ENCODE assay signal across 1 cellular context in genomic region chr7:77799078-77799964, GRCh38.
TF ChIP-seq lines count a peak whose summit lies in the region.

No MANE protein-coding gene starts in this region.

TF ChIP-seq in HepG2, 621 proteins besides CTCF, POLR2A, EP300 and RAD21 (continued from another document and continues in another):
- TF ChIP-seq NCOR1 (IDR thresholded peaks at IDR 0.05; ENCODE audit: borderline replicate concordance, low read length) = no peak
- TF ChIP-seq ZNF101 (CRISPR knock-in tag; IDR thresholded peaks at IDR 0.05; ENCODE audit: borderline replicate concordance, low read depth) = no peak
- TF ChIP-seq ZFP1 (CRISPR knock-in tag; IDR thresholded peaks at IDR 0.05) = no peak
- no peak for TF ChIP-seq ZNF17 (CRISPR knock-in tag; IDR thresholded peaks at IDR 0.05)
- TF ChIP-seq ZNF790 (CRISPR knock-in tag; IDR thresholded peaks at IDR 0.05; ENCODE audit: borderline replicate concordance) = no peak
- no peak for TF ChIP-seq SRSF1 (optimal IDR thresholded peaks at IDR 0.05; ENCODE audit: low read depth, low read length)
- no peak for TF ChIP-seq KDM6A (CRISPR knock-in tag; IDR thresholded peaks at IDR 0.05; ENCODE audit: low read depth)
- no peak for TF ChIP-seq ZNF367 (CRISPR knock-in tag; IDR thresholded peaks at IDR 0.05; ENCODE audit: borderline replicate concordance)
- TF ChIP-seq SP5 (CRISPR knock-in tag; IDR thresholded peaks at IDR 0.05; ENCODE audit: borderline replicate concordance, low read depth) = no peak
- peak; percentile 40; the same call in 1 of the 2 replicates for TF ChIP-seq KDM3A (CRISPR knock-in tag; IDR thresholded peaks at IDR 0.05; ENCODE audit: low read depth)
- TF ChIP-seq PRMT3 (CRISPR knock-in tag; IDR thresholded peaks at IDR 0.05; ENCODE audit: borderline replicate concordance, low read depth) = no peak
- TF ChIP-seq ZNF605 (CRISPR knock-in tag; IDR thresholded peaks at IDR 0.05) = no peak
- TF ChIP-seq NONO (IDR thresholded peaks at IDR 0.05) = no peak
- TF ChIP-seq NONO (CRISPR knock-in tag; conservative IDR thresholded peaks at IDR 0.05) = no peak
- no peak for TF ChIP-seq ZNF569 (CRISPR knock-in tag; IDR thresholded peaks at IDR 0.05; ENCODE audit: borderline replicate concordance)
- no peak for TF ChIP-seq HNRNPK (IDR thresholded peaks at IDR 0.05; ENCODE audit: low read depth, low read length, poor library complexity, severe bottlenecking)
- TF ChIP-seq GPBP1L1 (CRISPR knock-in tag; IDR thresholded peaks at IDR 0.05) = no peak
- no peak for TF ChIP-seq SMYD3 (CRISPR knock-in tag; IDR thresholded peaks at IDR 0.05)
- TF ChIP-seq ZMYM4 (CRISPR knock-in tag; IDR thresholded peaks at IDR 0.05) = no peak
- peak; percentile 7 for TF ChIP-seq AGO1 (IDR thresholded peaks at IDR 0.05; ENCODE audit: low read depth, low read length, poor library complexity, severe bottlenecking)
- no peak; the same call in 1 of the 2 replicates for TF ChIP-seq ZNF777 (CRISPR knock-in tag; IDR thresholded peaks at IDR 0.05)
- no peak for TF ChIP-seq ELF1 (CRISPR knock-in tag; IDR thresholded peaks at IDR 0.05)
- 0 out of 2 replicates have a peak, but pooled peaks have one; percentile 21 for TF ChIP-seq MEIS2 (CRISPR knock-in tag; IDR thresholded peaks at IDR 0.05)
- TF ChIP-seq TRAFD1 (CRISPR knock-in tag; IDR thresholded peaks at IDR 0.05; ENCODE audit: borderline replicate concordance) = no peak
- TF ChIP-seq TIGD3 (CRISPR knock-in tag; IDR thresholded peaks at IDR 0.05; ENCODE audit: borderline replicate concordance) = no peak
- no peak for TF ChIP-seq JUND (CRISPR knock-in tag; IDR thresholded peaks at IDR 0.05)
- TF ChIP-seq ZSCAN9 (CRISPR knock-in tag; IDR thresholded peaks at IDR 0.05; ENCODE audit: borderline replicate concordance) = no peak
- TF ChIP-seq THAP8 (CRISPR knock-in tag; IDR thresholded peaks at IDR 0.05; ENCODE audit: borderline replicate concordance) = 0 out of 2 replicates have a peak, but pooled peaks have one; percentile 54
- no peak for TF ChIP-seq HNF4G (IDR thresholded peaks at IDR 0.05; ENCODE audit: borderline replicate concordance, low read depth, low read length)
- no peak for TF ChIP-seq HNF4G (CRISPR knock-in tag; IDR thresholded peaks at IDR 0.05; ENCODE audit: borderline replicate concordance, low read depth)
- no peak for TF ChIP-seq ATF6 (CRISPR knock-in tag; conservative IDR thresholded peaks at IDR 0.05)
- TF ChIP-seq MXI1 (IDR thresholded peaks at IDR 0.05; ENCODE audit: borderline replicate concordance, low read depth, low read length) = no peak; the same call in 2 of the 3 replicates
- TF ChIP-seq ZNF34 (CRISPR knock-in tag; IDR thresholded peaks at IDR 0.05; ENCODE audit: borderline replicate concordance) = no peak
- TF ChIP-seq ZBTB33 (CRISPR knock-in tag; IDR thresholded peaks at IDR 0.05) = no peak
- TF ChIP-seq BRF2 (CRISPR knock-in tag; IDR thresholded peaks at IDR 0.05) = no peak
- TF ChIP-seq PLRG1 (conservative IDR thresholded peaks at IDR 0.05) = no peak
- no peak; the same call in 1 of the 2 replicates for TF ChIP-seq ZNF512 (CRISPR knock-in tag; IDR thresholded peaks at IDR 0.05)
- no peak for TF ChIP-seq ZNF343 (CRISPR knock-in tag; IDR thresholded peaks at IDR 0.05)
- no peak for TF ChIP-seq NFYC (CRISPR knock-in tag; IDR thresholded peaks at IDR 0.05)
- no peak for TF ChIP-seq ZNF788 (CRISPR knock-in tag; IDR thresholded peaks at IDR 0.05; ENCODE audit: borderline replicate concordance)
- no peak for TF ChIP-seq ZFP62 (CRISPR knock-in tag; IDR thresholded peaks at IDR 0.05)
- peak; percentile 5; the same call in 1 of the 2 replicates for TF ChIP-seq ARID5B (CRISPR knock-in tag; IDR thresholded peaks at IDR 0.05)
- 0 out of 2 replicates have a peak, but pooled peaks have one; percentile 12 for TF ChIP-seq BCL6 (CRISPR knock-in tag; IDR thresholded peaks at IDR 0.05)
- TF ChIP-seq MED1 (CRISPR knock-in tag; IDR thresholded peaks at IDR 0.05) = no peak; the same call in none of the 2 replicates
- TF ChIP-seq CERS6 (CRISPR knock-in tag; IDR thresholded peaks at IDR 0.05) = no peak
- no peak for TF ChIP-seq GZF1 (CRISPR knock-in tag; IDR thresholded peaks at IDR 0.05)
- no peak for TF ChIP-seq POLR2AphosphoS2 (IDR thresholded peaks at IDR 0.05; ENCODE audit: low read depth, low read length)
- TF ChIP-seq THYN1 (CRISPR knock-in tag; IDR thresholded peaks at IDR 0.05; ENCODE audit: borderline replicate concordance, low read depth) = no peak
- no peak for TF ChIP-seq ZNF567 (CRISPR knock-in tag; IDR thresholded peaks at IDR 0.05; ENCODE audit: borderline replicate concordance)
- no peak for TF ChIP-seq SP2 (CRISPR knock-in tag; IDR thresholded peaks at IDR 0.05)
- TF ChIP-seq MEIS1 (CRISPR knock-in tag; IDR thresholded peaks at IDR 0.05; ENCODE audit: borderline replicate concordance) = no peak
- TF ChIP-seq ZNF3 (CRISPR knock-in tag; IDR thresholded peaks at IDR 0.05) = no peak
